ENCODE assay signal across 14 cellular contexts in the genomic region with DNA sequence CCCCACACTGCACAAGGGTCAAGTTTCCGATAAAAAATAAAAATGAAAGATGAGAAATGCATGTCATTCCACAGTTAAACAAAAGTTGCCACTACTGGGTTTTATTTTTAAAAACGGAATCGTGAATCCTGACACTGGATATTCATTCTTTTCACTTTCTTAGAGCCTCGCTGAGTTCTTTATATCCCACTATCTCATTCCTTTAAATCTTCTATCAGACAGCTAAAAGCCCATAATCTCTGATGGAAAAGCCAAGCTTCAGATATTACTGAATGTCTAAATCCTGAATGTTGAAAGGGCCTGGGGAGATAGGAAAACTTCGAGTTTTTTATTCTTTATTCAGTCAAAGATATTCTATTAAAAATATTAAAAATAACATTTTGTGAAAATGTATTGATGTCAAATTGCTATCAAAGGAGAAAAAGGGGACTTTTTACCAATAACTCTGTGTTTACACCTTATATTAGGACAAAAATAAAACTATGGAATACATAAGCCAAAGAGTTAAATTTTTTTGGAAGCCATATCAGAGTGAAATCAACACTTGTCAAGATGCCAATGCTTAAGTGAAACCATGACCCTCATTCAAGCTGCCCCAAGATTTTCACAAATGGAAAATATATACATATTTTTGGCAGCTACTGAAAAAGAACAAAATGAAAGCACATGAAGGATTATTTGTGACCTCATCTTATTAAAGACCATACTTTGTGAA.
"Had no signal": no experiment of that assay in that cellular context is flagged by ENCODE, and none has a peak within 500 bp of the region (broad histone marks: within the 10 kb centered on the region; RNA-seq: fewer than 3 reads in every experiment).

No MANE protein-coding gene starts in this region.

- H3K9me3 ChIP-seq: body of pancreas, lower lobe of right lung, suprapubic skin, vagina had no signal

- H3K4me3 ChIP-seq: body of pancreas, lower lobe of right lung, suprapubic skin, vagina had no signal

- ATAC-seq: left colon, lower lobe of right lung had no signal

- H3K27ac ChIP-seq: lower lobe of right lung, suprapubic skin, vagina had no signal

- H3K27me3 ChIP-seq: body of pancreas, suprapubic skin, vagina had no signal

- H3K4me1 ChIP-seq: lower lobe of right lung had no signal

- DNase-seq: activated CD4-positive, alpha-beta T cell treated with anti-CD3 and anti-CD28 coated beads, Interleukin-2, amount 50 U/mL, for 48 hours; activated gamma-delta T cell treated with Interleukin-2 at 50 U/mL for 16 hours; amygdala; body of pancreas; caudate nucleus; hippocampal formation; islet precursor cell; left colon; lower lobe of right lung; occipital lobe; SW 1271; trophoblast cell had no signal
